Comparison of ENCODE assay signal across 1 cellular context in the genomic region with DNA sequence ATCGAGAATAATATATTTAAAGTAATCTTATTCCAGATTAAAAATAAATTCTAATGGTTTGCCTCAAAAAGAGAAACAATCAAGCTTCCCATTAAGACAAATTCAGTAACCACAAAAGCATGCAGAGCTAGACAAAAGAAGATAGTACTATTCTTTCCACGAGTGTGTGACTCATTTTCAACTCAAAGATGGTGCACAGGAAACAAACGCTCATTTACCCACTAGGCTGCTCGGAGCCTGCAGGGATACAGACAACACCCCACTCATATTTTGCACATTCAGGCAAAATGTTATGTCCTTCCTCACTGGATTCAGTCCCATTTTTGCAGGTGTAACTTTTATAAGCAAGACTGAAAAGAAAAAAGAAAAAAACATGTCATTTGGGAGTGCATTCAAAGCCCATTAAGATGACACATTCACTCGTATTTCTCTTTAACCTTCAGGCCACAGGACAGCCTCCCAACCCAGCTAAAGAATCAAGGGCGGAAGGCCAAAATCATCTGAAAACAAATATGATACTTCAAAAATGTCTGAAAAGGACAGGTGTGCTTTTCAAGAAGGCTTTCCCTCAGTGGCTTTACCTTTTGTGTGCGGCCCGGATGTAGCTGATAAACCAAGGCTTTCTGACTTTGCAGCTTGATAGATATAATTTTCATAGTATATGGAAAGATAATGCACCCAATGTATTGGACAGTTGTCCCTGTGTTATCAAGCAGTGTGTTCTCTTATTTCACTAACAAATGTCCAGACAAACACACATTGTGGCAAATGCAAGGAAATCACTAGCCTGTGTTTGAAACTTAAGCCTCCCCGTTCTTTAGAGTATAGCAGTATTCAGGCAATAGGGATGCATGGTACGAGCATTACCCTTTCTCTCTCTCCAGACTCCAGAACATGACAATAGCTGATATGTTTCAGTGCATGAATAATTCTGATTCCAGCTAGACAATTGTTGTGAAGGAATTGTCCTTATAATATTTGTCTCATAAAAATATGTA.
TF ChIP-seq lines count a peak whose summit lies in the region.

No MANE protein-coding gene starts in this region.

TF ChIP-seq in endothelial cell of umbilical vein, 7 proteins besides CTCF, POLR2A, EP300 and RAD21:
- TF ChIP-seq GATA2 (IDR thresholded peaks at IDR 0.05; ENCODE audit: insufficient read depth, insufficient read length, low read depth, low read length): no peak
- TF ChIP-seq JUN (IDR thresholded peaks at IDR 0.05; ENCODE audit: borderline replicate concordance, insufficient read depth, insufficient read length, low read depth): peak; percentile 74
- no peak for TF ChIP-seq EZH2 (IDR thresholded peaks at IDR 0.05; ENCODE audit: borderline replicate concordance, low read depth, low read length, severe bottlenecking)
- TF ChIP-seq MAX (IDR thresholded peaks at IDR 0.05; ENCODE audit: insufficient read depth, insufficient read length): no peak
- TF ChIP-seq POLR2AphosphoS5 (IDR thresholded peaks at IDR 0.05; ENCODE audit: insufficient read depth, low read depth, low read length): peak; percentile 43
- TF ChIP-seq MYC (IDR thresholded peaks at IDR 0.05; ENCODE audit: low read depth, low read length): no peak
- peak; percentile 93 for TF ChIP-seq FOS (IDR thresholded peaks at IDR 0.05; ENCODE audit: borderline replicate concordance, insufficient read depth, low read length)
TF ChIP-seq in endothelial cell of umbilical vein: peak in this region for 3.
